In the genomic region with DNA sequence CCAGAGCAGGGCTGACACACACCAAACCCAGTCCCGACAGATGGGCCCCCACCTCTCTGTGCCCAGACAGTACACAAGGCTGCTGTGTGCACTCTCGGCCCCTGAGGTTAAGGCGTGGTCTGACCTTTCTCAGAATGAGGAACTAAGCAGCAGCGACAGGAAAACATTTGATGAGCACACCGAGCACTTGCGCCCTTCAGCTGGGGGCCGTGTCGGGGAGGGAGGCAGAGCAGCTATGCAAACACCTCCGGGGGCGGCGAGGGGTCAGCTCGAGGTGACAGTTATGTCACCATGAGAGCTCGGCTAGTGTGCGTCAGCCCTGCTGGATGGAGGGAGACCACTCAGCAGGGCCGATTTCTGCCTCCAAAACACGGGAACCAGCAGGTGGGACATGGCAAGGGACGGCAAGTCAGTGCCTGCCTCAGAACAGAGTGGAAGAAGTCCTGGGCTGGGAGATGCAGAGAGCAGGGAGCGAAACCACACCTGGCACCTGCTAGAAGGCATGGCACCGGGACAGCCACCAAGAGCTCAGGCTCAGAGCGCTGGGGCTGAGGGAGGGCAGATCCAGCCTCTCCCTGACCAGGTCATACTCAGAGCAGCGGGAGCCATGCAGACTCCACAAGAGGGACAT, we compare ENCODE assay signal across 1 cellular context.
TF ChIP-seq lines count a peak whose summit lies in the region.

No MANE protein-coding gene starts in this region.

TF ChIP-seq in HepG2, 621 proteins besides CTCF, POLR2A, EP300 and RAD21 (continued from another document and continues in another):
- TF ChIP-seq, protein P1, sequence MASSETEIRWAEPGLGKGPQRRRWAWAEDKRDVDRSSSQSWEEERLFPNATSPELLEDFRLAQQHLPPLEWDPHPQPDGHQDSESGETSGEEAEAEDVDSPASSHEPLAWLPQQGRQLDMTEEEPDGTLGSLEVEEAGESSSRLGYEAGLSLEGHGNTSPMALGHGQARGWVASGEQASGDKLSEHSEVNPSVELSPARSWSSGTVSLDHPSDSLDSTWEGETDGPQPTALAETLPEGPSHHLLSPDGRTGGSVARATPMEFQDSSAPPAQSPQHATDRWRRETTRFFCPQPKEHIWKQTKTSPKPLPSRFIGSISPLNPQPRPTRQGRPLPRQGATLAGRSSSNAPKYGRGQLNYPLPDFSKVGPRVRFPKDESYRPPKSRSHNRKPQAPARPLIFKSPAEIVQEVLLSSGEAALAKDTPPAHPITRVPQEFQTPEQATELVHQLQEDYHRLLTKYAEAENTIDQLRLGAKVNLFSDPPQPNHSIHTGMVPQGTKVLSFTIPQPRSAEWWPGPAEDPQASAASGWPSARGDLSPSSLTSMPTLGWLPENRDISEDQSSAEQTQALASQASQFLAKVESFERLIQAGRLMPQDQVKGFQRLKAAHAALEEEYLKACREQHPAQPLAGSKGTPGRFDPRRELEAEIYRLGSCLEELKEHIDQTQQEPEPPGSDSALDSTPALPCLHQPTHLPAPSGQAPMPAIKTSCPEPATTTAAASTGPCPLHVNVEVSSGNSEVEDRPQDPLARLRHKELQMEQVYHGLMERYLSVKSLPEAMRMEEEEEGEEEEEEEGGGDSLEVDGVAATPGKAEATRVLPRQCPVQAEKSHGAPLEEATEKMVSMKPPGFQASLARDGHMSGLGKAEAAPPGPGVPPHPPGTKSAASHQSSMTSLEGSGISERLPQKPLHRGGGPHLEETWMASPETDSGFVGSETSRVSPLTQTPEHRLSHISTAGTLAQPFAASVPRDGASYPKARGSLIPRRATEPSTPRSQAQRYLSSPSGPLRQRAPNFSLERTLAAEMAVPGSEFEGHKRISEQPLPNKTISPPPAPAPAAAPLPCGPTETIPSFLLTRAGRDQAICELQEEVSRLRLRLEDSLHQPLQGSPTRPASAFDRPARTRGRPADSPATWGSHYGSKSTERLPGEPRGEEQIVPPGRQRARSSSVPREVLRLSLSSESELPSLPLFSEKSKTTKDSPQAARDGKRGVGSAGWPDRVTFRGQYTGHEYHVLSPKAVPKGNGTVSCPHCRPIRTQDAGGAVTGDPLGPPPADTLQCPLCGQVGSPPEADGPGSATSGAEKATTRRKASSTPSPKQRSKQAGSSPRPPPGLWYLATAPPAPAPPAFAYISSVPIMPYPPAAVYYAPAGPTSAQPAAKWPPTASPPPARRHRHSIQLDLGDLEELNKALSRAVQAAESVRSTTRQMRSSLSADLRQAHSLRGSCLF (CRISPR knock-in tag; IDR thresholded peaks at IDR 0.05; ENCODE audit: borderline replicate concordance) = no peak
- TF ChIP-seq, protein P2, sequence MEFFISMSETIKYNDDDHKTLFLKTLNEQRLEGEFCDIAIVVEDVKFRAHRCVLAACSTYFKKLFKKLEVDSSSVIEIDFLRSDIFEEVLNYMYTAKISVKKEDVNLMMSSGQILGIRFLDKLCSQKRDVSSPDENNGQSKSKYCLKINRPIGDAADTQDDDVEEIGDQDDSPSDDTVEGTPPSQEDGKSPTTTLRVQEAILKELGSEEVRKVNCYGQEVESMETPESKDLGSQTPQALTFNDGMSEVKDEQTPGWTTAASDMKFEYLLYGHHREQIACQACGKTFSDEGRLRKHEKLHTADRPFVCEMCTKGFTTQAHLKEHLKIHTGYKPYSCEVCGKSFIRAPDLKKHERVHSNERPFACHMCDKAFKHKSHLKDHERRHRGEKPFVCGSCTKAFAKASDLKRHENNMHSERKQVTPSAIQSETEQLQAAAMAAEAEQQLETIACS (CRISPR knock-in tag; IDR thresholded peaks at IDR 0.05) = no peak
- TF ChIP-seq, protein P3, sequence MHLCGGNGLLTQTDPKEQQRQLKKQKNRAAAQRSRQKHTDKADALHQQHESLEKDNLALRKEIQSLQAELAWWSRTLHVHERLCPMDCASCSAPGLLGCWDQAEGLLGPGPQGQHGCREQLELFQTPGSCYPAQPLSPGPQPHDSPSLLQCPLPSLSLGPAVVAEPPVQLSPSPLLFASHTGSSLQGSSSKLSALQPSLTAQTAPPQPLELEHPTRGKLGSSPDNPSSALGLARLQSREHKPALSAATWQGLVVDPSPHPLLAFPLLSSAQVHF (CRISPR knock-in tag; IDR thresholded peaks at IDR 0.05) = peak; percentile 62; the same call in 1 of the 2 replicates
- TF ChIP-seq, protein P4, sequence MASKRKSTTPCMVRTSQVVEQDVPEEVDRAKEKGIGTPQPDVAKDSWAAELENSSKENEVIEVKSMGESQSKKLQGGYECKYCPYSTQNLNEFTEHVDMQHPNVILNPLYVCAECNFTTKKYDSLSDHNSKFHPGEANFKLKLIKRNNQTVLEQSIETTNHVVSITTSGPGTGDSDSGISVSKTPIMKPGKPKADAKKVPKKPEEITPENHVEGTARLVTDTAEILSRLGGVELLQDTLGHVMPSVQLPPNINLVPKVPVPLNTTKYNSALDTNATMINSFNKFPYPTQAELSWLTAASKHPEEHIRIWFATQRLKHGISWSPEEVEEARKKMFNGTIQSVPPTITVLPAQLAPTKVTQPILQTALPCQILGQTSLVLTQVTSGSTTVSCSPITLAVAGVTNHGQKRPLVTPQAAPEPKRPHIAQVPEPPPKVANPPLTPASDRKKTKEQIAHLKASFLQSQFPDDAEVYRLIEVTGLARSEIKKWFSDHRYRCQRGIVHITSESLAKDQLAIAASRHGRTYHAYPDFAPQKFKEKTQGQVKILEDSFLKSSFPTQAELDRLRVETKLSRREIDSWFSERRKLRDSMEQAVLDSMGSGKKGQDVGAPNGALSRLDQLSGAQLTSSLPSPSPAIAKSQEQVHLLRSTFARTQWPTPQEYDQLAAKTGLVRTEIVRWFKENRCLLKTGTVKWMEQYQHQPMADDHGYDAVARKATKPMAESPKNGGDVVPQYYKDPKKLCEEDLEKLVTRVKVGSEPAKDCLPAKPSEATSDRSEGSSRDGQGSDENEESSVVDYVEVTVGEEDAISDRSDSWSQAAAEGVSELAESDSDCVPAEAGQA (IDR thresholded peaks at IDR 0.05; ENCODE audit: low read depth) = peak; percentile 51; the same call in 1 of the 2 replicates
- TF ChIP-seq, protein P4 (CRISPR knock-in tag; IDR thresholded peaks at IDR 0.05; ENCODE audit: borderline replicate concordance) = no peak
- TF ChIP-seq YY1 (IDR thresholded peaks at IDR 0.05; ENCODE audit: insufficient read depth, insufficient replicate concordance, low read depth, low read length) (peak; percentile 46), ZNF326 (CRISPR knock-in tag; IDR thresholded peaks at IDR 0.05; ENCODE audit: borderline replicate concordance) (no peak), ZBTB1 (CRISPR knock-in tag; IDR thresholded peaks at IDR 0.05; ENCODE audit: borderline replicate concordance) (0 out of 2 replicates have a peak, but pooled peaks have one; percentile 66), MAF1 (CRISPR knock-in tag; IDR thresholded peaks at IDR 0.05; ENCODE audit: borderline replicate concordance) (no peak), HOXA5 (CRISPR knock-in tag; IDR thresholded peaks at IDR 0.05) (0 out of 2 replicates have a peak, but pooled peaks have one; percentile 30), PCBP2 (optimal IDR thresholded peaks at IDR 0.05; ENCODE audit: low read depth, low read length, poor library complexity, severe bottlenecking) (no peak), RNF2 (conservative IDR thresholded peaks at IDR 0.05; ENCODE audit: low read depth) (0 out of 2 replicates have a peak, but pooled peaks have one; percentile 16), ZNF20 (CRISPR knock-in tag; IDR thresholded peaks at IDR 0.05) (no peak), KLF13 (CRISPR knock-in tag; IDR thresholded peaks at IDR 0.05) (no peak), NFE2L2 (IDR thresholded peaks at IDR 0.05; ENCODE audit: low read length) (no peak), TAF15 (IDR thresholded peaks at IDR 0.05; ENCODE audit: low read depth, low read length, poor library complexity, severe bottlenecking) (peak; percentile 55), U2AF1 (optimal IDR thresholded peaks at IDR 0.05; ENCODE audit: low read depth, low read length) (no peak), TOE1 (CRISPR knock-in tag; IDR thresholded peaks at IDR 0.05) (no peak), MXD4 (CRISPR knock-in tag; IDR thresholded peaks at IDR 0.05) (peak; percentile 77; the same call in 1 of the 2 replicates)
- TF ChIP-seq, protein P5, sequence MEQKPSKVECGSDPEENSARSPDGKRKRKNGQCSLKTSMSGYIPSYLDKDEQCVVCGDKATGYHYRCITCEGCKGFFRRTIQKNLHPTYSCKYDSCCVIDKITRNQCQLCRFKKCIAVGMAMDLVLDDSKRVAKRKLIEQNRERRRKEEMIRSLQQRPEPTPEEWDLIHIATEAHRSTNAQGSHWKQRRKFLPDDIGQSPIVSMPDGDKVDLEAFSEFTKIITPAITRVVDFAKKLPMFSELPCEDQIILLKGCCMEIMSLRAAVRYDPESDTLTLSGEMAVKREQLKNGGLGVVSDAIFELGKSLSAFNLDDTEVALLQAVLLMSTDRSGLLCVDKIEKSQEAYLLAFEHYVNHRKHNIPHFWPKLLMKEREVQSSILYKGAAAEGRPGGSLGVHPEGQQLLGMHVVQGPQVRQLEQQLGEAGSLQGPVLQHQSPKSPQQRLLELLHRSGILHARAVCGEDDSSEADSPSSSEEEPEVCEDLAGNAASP (CRISPR knock-in tag; IDR thresholded peaks at IDR 0.05; ENCODE audit: borderline replicate concordance) = peak; percentile 99
- TF ChIP-seq, protein P6, sequence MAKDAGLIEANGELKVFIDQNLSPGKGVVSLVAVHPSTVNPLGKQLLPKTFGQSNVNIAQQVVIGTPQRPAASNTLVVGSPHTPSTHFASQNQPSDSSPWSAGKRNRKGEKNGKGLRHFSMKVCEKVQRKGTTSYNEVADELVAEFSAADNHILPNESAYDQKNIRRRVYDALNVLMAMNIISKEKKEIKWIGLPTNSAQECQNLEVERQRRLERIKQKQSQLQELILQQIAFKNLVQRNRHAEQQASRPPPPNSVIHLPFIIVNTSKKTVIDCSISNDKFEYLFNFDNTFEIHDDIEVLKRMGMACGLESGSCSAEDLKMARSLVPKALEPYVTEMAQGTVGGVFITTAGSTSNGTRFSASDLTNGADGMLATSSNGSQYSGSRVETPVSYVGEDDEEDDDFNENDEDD (CRISPR knock-in tag; IDR thresholded peaks at IDR 0.05; ENCODE audit: borderline replicate concordance) = no peak; the same call in 1 of the 2 replicates
- TF ChIP-seq, protein P7, sequence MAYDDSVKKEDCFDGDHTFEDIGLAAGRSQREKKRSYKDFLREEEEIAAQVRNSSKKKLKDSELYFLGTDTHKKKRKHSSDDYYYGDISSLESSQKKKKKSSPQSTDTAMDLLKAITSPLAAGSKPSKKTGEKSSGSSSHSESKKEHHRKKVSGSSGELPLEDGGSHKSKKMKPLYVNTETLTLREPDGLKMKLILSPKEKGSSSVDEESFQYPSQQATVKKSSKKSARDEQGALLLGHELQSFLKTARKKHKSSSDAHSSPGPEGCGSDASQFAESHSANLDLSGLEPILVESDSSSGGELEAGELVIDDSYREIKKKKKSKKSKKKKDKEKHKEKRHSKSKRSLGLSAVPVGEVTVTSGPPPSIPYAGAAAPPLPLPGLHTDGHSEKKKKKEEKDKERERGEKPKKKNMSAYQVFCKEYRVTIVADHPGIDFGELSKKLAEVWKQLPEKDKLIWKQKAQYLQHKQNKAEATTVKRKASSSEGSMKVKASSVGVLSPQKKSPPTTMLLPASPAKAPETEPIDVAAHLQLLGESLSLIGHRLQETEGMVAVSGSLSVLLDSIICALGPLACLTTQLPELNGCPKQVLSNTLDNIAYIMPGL (CRISPR knock-in tag; IDR thresholded peaks at IDR 0.05; ENCODE audit: borderline replicate concordance in 1 of 2, low read depth in 1 of 2) = peak; percentile 68 to 72; a peak in 3 of 4 replicates
- TF ChIP-seq, protein P8, sequence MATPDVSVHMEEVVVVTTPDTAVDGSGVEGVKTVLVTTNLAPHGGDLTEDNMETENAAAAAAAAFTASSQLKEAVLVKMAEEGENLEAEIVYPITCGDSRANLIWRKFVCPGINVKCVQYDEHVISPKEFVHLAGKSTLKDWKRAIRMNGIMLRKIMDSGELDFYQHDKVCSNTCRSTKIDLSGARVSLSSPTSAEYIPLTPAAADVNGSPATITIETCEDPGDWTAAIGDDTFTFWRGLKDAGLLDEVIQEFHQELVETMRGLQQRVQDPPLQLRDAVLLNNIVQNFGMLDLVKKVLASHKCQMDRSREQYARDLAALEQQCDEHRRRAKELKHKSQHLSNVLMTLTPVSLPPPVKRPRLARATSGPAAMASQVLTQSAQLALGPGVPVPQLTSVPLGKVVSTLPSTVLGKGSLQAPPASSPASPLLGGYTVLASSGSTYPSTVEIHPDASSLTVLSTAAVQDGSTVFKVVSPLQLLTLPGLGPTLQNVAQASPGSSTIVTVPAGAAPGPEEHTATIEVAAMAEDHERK (CRISPR knock-in tag; IDR thresholded peaks at IDR 0.05; ENCODE audit: low read depth) = no peak
